ENCODE assay signal across 10 cellular contexts in genomic region chr4:71006203-71006907, GRCh38. TPM values are rescaled to one million over a fixed set of nuclear protein-coding genes. Genes with fewer than 3 reads are reported as not detected.
DNase-seq lines count a peak whose midpoint lies in the region; ATAC-seq, FAIRE-seq and TF ChIP-seq lines count a peak whose summit lies in the region.
"Had no signal": no experiment of that assay in that cellular context is flagged by ENCODE, and none has a peak within 500 bp of the region (broad histone marks: within the 10 kb centered on the region; RNA-seq: fewer than 3 reads in every experiment).

No MANE protein-coding gene starts in this region.

- H3K4me1 Mint-ChIP-seq in activated naive CD8-positive, alpha-beta T cell (ENCODE audit: low read depth): peaks cover 78% of the 10 kb centered on the region

- H3K27ac Mint-ChIP-seq in activated naive CD8-positive, alpha-beta T cell: peak overlapping the region; percentile 97

- ATAC-seq in GM19468 (IDR thresholded peaks at IDR 0.05; ENCODE audit: extremely low read depth, unreplicated experiment) (peak; percentile 34), HG03175 (IDR thresholded peaks at IDR 0.05; ENCODE audit: unreplicated experiment) (peak; percentile 90)

- peak; percentile 64 for FAIRE-seq in GM12891 (lab: Jason Lieb, UNC)

- peak overlapping the region; percentile 56 for H3K4me3 Mint-ChIP-seq in activated naive CD8-positive, alpha-beta T cell

- DNase-seq in GM12891 (ENCODE audit: insufficient read length, low spot score) (no peak), dedifferentiated amniotic fluid mesenchymal stem cell (ENCODE audit: extremely low spot score) (no peak), NCI-H2171 treated with DMSO at 0.1 percent for 48 hours (lab: John Stamatoyannopoulos, UW) (no peak), SW 1271 (lab: John Stamatoyannopoulos, UW) (no peak), HT-29 (ENCODE audit: low spot score) (no peak)
- DNase-seq: esophagus squamous epithelium, NCI-H187 had no signal

- no peak for TF ChIP-seq POLR2A in GM12891 (IDR thresholded peaks at IDR 0.05; ENCODE audit: low read depth, low read length)

- H3K27me3 Mint-ChIP-seq in activated naive CD8-positive, alpha-beta T cell: no peaks in the 10 kb centered on the region

- H3K9me3 Mint-ChIP-seq in activated naive CD8-positive, alpha-beta T cell (ENCODE audit: low read depth): no peaks in the 10 kb centered on the region

- H3K36me3 Mint-ChIP-seq in activated naive CD8-positive, alpha-beta T cell: peaks cover 10% of the 10 kb centered on the region

TF ChIP-seq in GM12891, 5 proteins besides CTCF, POLR2A, EP300 and RAD21:
- TF ChIP-seq POU2F2 (IDR thresholded peaks at IDR 0.05; ENCODE audit: low read depth, low read length) (no peak), POLR2AphosphoS5 (IDR thresholded peaks at IDR 0.05; ENCODE audit: low read depth, low read length) (no peak), SPI1 (IDR thresholded peaks at IDR 0.05; ENCODE audit: low read depth, low read length) (peak; percentile 54)

RNA-seq across cellular contexts. Expression of gene DCK, which starts 12.9 kb away (rescaled TPM):
- polyA plus RNA-seq in GM12891 (2012; ENCODE audit: low read depth, missing spikeins): 6.2 TPM
- total RNA-seq in HT-29 (2014; rRNA removed; shearing (Covaris generic)): 12.0 and 16.9 TPM in 2 replicates
